In genomic region chr14:54329082-54329695, GRCh38 we compare ENCODE assay signal across 8 cellular contexts.
A peak's percentile ranks its signal among the peaks of the same experiment; 100 is the strongest.
DNase-seq lines count a peak whose midpoint lies in the region; ATAC-seq, FAIRE-seq and TF ChIP-seq lines count a peak whose summit lies in the region.

No MANE protein-coding gene starts in this region.

- TF ChIP-seq POLR2A in GM12878 (IDR thresholded peaks at IDR 0.05; ENCODE audit: low read depth, low read length): no peak

- TF ChIP-seq EP300 in GM12878 (IDR thresholded peaks at IDR 0.05; ENCODE audit: borderline replicate concordance in 1 of 2, control insufficient read depth in 1 of 2, low read depth in 2 of 2, low read length in 2 of 2): no peak

- no peaks in the 10 kb centered on the region for H3K9me3 ChIP-seq in GM12878 (replicated peaks; ENCODE audit: control insufficient read depth, insufficient read depth, low read length)

- peaks cover 11% of the 10 kb centered on the region for H3K27me3 Mint-ChIP-seq in HFFc6 (ENCODE audit: insufficient read depth)

- no peaks in the 10 kb centered on the region for H3K36me3 Mint-ChIP-seq in HFFc6 (ENCODE audit: low read depth)

- in situ Hi-C loops in GM12878 (cut with MboI): loop anchor here (25.0 kb wide), 1 partner anchor 792 kb away; no protein-coding TSS in a partner anchor

- TF ChIP-seq RAD21 in GM12878 (IDR thresholded peaks at IDR 0.05; ENCODE audit: insufficient read depth, low read depth, low read length): peak; percentile 87

- no TSS peak for BruUV-seq in GM12878 (replicated peaks; lab: Mats Ljungman, UMichigan)

- H2AFZ ChIP-seq in GM12878 (ENCODE audit: control insufficient read depth, low read depth, low read length): no peak overlapping the region; the same call in 1 of the 2 replicates

- no peak overlapping the region for H3K4me3 ChIP-seq in GM12878

- no peaks in the 10 kb centered on the region for H3K4me1 ChIP-seq in GM12878 (ENCODE audit: control insufficient read depth, insufficient read depth, low read length)

- no peaks in the 10 kb centered on the region for H4K20me1 ChIP-seq in GM12878 (ENCODE audit: control insufficient read depth, insufficient read depth)

- H3K4me2 ChIP-seq in GM12878 (ENCODE audit: control insufficient read depth, insufficient read depth): no peak overlapping the region

- H3K4me3 Mint-ChIP-seq in HFFc6: no peak overlapping the region

- TF ChIP-seq CTCF in HFFc6 (IDR thresholded peaks at IDR 0.05): peak; percentile 86
- peak; percentile 75 to 86 (median 79) for TF ChIP-seq CTCF in GM12878 (IDR thresholded peaks at IDR 0.05 in 2 of 3, conservative IDR thresholded peaks at IDR 0.05 in 1 of 3; ENCODE audit: control insufficient read depth in 2 of 3, extremely low read depth in 1 of 3, insufficient read depth in 1 of 3, low read depth in 3 of 3, low read length in 3 of 3)

- H3K27ac ChIP-seq in GM12878 (ENCODE audit: control insufficient read depth, insufficient read depth): no peak overlapping the region

- WGBS in GM12878 (ENCODE audit: insufficient coverage, insufficient replicate concordance, low lambda C conversion rate, missing lambda C conversion rate): 12% methylated on average over 11 of the region's 11 CpGs

- H3K27me3 ChIP-seq in GM12878 (replicated peaks in 1 of 2; ENCODE audit: control insufficient read depth in 2 of 2, insufficient read depth in 2 of 2, low read length in 1 of 2): no peaks in the 10 kb centered on the region; a peak in 1 of 4 replicates

- peak; percentile 71 for DNase-seq in ELR (ENCODE audit: low read depth)
- peak; percentile 53 for DNase-seq in HFFc6
- DNase-seq in NCI-H524 (lab: John Stamatoyannopoulos, UW): peak; percentile 49 to 82
- DNase-seq in GM12878 (ENCODE audit: low read depth, low spot score): no peak
- DNase-seq in iPS-NIHi7 (ENCODE audit: extremely low spot score): peak; percentile 87
- peak; percentile 70 for DNase-seq in superior temporal gyrus (ENCODE audit: extremely low spot score)
- no peak for DNase-seq in occipital lobe (lab: John Stamatoyannopoulos, UW)

- H3K79me2 ChIP-seq in GM12878 (ENCODE audit: control insufficient read depth, insufficient read depth, low read length): no peaks in the 10 kb centered on the region

- peak; percentile 85 for FAIRE-seq in GM12878 (lab: Jason Lieb, UNC)

- ATAC-seq in GM12878 (peak; percentile 86), HG03139 (IDR thresholded peaks at IDR 0.05; ENCODE audit: unreplicated experiment) (no peak)

- H3K4me1 Mint-ChIP-seq in HFFc6 (ENCODE audit: low read depth): peaks cover 7% of the 10 kb centered on the region; the same call in 1 of the 2 replicates

- H3K27ac Mint-ChIP-seq in HFFc6: no peak overlapping the region

- intact Hi-C loops in GM12878 (cut with micrococcal nuclease; ENCODE audit: unreplicated experiment): loop anchor here (1.0 to 5.0 kb wide), 3 partner anchors 152 to 896 kb away; no protein-coding TSS in a partner anchor

- CTCF ChIA-PET in GM12878 (lab: Yijun Ruan, JAX): interaction anchor here (0.6 to 3.5 kb wide), 35 partner anchors 9 to 925 kb away, joined by 3 to 27 read pairs (median 4); no protein-coding TSS in a partner anchor

- RAD21 ChIA-PET in GM12878 (lab: Charles Lee; ENCODE audit: unreplicated experiment): interaction anchor here (0.7 to 1.6 kb wide), 18 partner anchors 9 to 896 kb away, joined by 3 to 11 read pairs (median 4); no protein-coding TSS in a partner anchor

- POLR2A ChIA-PET in GM12878 (lab: Charles Lee): no interaction called here

- no peaks in the 10 kb centered on the region for H3K9me3 Mint-ChIP-seq in HFFc6

- SMC1A ChIA-PET in GM12878 (lab: Charles Lee; ENCODE audit: uncharacterized antibody, unreplicated experiment): interaction anchor here (0.6 to 1.6 kb wide), 10 partner anchors 9 to 791 kb away, joined by 3 to 21 read pairs (median 4); no protein-coding TSS in a partner anchor

- H3K36me3 ChIP-seq in GM12878 (ENCODE audit: control insufficient read depth in 2 of 2, insufficient read depth in 2 of 2, low read length in 1 of 2): no peaks in the 10 kb centered on the region

- H3K9ac ChIP-seq in GM12878 (ENCODE audit: control insufficient read depth, insufficient read depth, low read length): no peak overlapping the region

TF ChIP-seq in GM12878, 131 proteins besides CTCF, POLR2A, EP300 and RAD21:
- TF ChIP-seq, protein P1, sequence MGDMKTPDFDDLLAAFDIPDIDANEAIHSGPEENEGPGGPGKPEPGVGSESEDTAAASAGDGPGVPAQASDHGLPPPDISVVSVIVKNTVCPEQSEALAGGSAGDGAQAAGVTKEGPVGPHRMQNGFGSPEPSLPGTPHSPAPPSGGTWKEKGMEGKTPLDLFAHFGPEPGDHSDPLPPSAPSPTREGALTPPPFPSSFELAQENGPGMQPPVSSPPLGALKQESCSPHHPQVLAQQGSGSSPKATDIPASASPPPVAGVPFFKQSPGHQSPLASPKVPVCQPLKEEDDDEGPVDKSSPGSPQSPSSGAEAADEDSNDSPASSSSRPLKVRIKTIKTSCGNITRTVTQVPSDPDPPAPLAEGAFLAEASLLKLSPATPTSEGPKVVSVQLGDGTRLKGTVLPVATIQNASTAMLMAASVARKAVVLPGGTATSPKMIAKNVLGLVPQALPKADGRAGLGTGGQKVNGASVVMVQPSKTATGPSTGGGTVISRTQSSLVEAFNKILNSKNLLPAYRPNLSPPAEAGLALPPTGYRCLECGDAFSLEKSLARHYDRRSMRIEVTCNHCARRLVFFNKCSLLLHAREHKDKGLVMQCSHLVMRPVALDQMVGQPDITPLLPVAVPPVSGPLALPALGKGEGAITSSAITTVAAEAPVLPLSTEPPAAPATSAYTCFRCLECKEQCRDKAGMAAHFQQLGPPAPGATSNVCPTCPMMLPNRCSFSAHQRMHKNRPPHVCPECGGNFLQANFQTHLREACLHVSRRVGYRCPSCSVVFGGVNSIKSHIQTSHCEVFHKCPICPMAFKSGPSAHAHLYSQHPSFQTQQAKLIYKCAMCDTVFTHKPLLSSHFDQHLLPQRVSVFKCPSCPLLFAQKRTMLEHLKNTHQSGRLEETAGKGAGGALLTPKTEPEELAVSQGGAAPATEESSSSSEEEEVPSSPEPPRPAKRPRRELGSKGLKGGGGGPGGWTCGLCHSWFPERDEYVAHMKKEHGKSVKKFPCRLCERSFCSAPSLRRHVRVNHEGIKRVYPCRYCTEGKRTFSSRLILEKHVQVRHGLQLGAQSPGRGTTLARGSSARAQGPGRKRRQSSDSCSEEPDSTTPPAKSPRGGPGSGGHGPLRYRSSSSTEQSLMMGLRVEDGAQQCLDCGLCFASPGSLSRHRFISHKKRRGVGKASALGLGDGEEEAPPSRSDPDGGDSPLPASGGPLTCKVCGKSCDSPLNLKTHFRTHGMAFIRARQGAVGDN (IDR thresholded peaks at IDR 0.05): no peak
- TF ChIP-seq YY1 (IDR thresholded peaks at IDR 0.05; ENCODE audit: low read depth, low read length) (peak; percentile 49; the same call in 1 of the 2 replicates), MTA3 (IDR thresholded peaks at IDR 0.05; ENCODE audit: borderline replicate concordance, low read length) (no peak), RUNX3 (IDR thresholded peaks at IDR 0.05; ENCODE audit: low read length) (0 out of 2 replicates have a peak, but pooled peaks have one; percentile 22), SUPT20H (IDR thresholded peaks at IDR 0.05; ENCODE audit: borderline replicate concordance, control insufficient read depth, low read depth, low read length) (no peak), NBN (IDR thresholded peaks at IDR 0.05) (no peak), SRF (IDR thresholded peaks at IDR 0.05; ENCODE audit: low read depth in 2 of 2, low read length in 2 of 2) (no peak), SMC3 (IDR thresholded peaks at IDR 0.05; ENCODE audit: borderline replicate concordance, low read length) (peak; percentile 65; the same call in 1 of the 2 replicates), ESRRA (IDR thresholded peaks at IDR 0.05; ENCODE audit: low read length) (no peak), IRF5 (IDR thresholded peaks at IDR 0.05; ENCODE audit: borderline replicate concordance) (no peak), SP1 (IDR thresholded peaks at IDR 0.05; ENCODE audit: low read depth, low read length) (no peak), IRF4 (IDR thresholded peaks at IDR 0.05; ENCODE audit: low read depth, low read length) (no peak)
- TF ChIP-seq, protein P2, sequence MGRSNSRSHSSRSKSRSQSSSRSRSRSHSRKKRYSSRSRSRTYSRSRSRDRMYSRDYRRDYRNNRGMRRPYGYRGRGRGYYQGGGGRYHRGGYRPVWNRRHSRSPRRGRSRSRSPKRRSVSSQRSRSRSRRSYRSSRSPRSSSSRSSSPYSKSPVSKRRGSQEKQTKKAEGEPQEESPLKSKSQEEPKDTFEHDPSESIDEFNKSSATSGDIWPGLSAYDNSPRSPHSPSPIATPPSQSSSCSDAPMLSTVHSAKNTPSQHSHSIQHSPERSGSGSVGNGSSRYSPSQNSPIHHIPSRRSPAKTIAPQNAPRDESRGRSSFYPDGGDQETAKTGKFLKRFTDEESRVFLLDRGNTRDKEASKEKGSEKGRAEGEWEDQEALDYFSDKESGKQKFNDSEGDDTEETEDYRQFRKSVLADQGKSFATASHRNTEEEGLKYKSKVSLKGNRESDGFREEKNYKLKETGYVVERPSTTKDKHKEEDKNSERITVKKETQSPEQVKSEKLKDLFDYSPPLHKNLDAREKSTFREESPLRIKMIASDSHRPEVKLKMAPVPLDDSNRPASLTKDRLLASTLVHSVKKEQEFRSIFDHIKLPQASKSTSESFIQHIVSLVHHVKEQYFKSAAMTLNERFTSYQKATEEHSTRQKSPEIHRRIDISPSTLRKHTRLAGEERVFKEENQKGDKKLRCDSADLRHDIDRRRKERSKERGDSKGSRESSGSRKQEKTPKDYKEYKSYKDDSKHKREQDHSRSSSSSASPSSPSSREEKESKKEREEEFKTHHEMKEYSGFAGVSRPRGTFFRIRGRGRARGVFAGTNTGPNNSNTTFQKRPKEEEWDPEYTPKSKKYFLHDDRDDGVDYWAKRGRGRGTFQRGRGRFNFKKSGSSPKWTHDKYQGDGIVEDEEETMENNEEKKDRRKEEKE (IDR thresholded peaks at IDR 0.05): no peak
TF ChIP-seq in GM12878: peak in this region for 3.

Comparison
In these comparisons a context has a peak if more than half of its experiments do, and no peak if none do; other contexts are left out.
1. DNase-seq: peak in ELR (single experiment), HFFc6 (single experiment), NCI-H524 (2 of 2), iPS-NIHi7 (single experiment) and superior temporal gyrus (single experiment); none in GM12878 (single experiment) and occipital lobe (single experiment).